ENCODE assay signal across 14 cellular contexts in genomic region chr20:38973546-38974120, GRCh38. TPM values are rescaled to one million over a fixed set of nuclear protein-coding genes. Genes with fewer than 3 reads are reported as not detected.
DNase-seq lines count a peak whose midpoint lies in the region; TF ChIP-seq lines count a peak whose summit lies in the region.
"Had no signal": no experiment of that assay in that cellular context is flagged by ENCODE, and none has a peak within 500 bp of the region (broad histone marks: within the 10 kb centered on the region; RNA-seq: fewer than 3 reads in every experiment).

No MANE protein-coding gene starts in this region.

- no peak overlapping the region for H3K27ac Mint-ChIP-seq in activated CD4-positive, alpha-beta memory T cell treated with anti-CD3 and anti-CD28 coated beads for 36 hours
- H3K27ac Mint-ChIP-seq: activated T-helper 1 cell treated with anti-CD3 and anti-CD28 coated beads, Interleukin-12 subunit alpha, Interleukin-12 subunit beta, Interleukin-2, Interleukin-4 antibody, amounts not matched to agents 30 ng/mL and 10 ng/mL and 1 ng/mL, durations not matched to agents 14 hours and 24 hours and 36 hours; dendritic cell treated with granulocyte-macrophage colony-stimulating factor and Interleukin-4, amounts not matched to agents 40 ng/mL and 50 ng/mL, for 4 days had no signal

- H3K4me3 Mint-ChIP-seq in activated CD4-positive, alpha-beta memory T cell treated with anti-CD3 and anti-CD28 coated beads for 36 hours: no peak overlapping the region
- H3K4me3 Mint-ChIP-seq: activated T-helper 1 cell treated with anti-CD3 and anti-CD28 coated beads, Interleukin-12 subunit alpha, Interleukin-12 subunit beta, Interleukin-2, Interleukin-4 antibody, amounts not matched to agents 30 ng/mL and 10 ng/mL and 1 ng/mL, durations not matched to agents 14 hours and 24 hours and 36 hours; dendritic cell treated with granulocyte-macrophage colony-stimulating factor and Interleukin-4, amounts not matched to agents 40 ng/mL and 50 ng/mL, for 4 days had no signal

- in situ Hi-C loops in KBM-7 (cut with MboI; ENCODE audit: low pct_unique_long_range_greater_than_20kb, low sequenced_read_pairs): no loop called here

- peaks cover 7% of the 10 kb centered on the region for H3K4me1 Mint-ChIP-seq in activated CD4-positive, alpha-beta memory T cell treated with anti-CD3 and anti-CD28 coated beads for 36 hours (ENCODE audit: low read depth)

- H3K27me3 Mint-ChIP-seq in activated CD4-positive, alpha-beta memory T cell treated with anti-CD3 and anti-CD28 coated beads for 36 hours: no peaks in the 10 kb centered on the region
- H3K27me3 Mint-ChIP-seq: dendritic cell treated with granulocyte-macrophage colony-stimulating factor and Interleukin-4, amounts not matched to agents 40 ng/mL and 50 ng/mL, for 4 days had no signal

- peak overlapping the region; percentile 12; the same call in 1 of the 2 replicates for H3K4me3 ChIP-seq in AG04449 (ENCODE audit: low read depth, low read length)
- H3K4me3 ChIP-seq in choroid plexus epithelial cell (ENCODE audit: low read depth, low read length): no peak overlapping the region

- intact Hi-C loops in activated CD4-positive, alpha-beta memory T cell treated with anti-CD3 and anti-CD28 coated beads for 36 hours (cut with micrococcal nuclease): loop anchor here (2.0 kb wide), 1 partner anchor 45 kb away; no protein-coding TSS in a partner anchor

- DNase-seq in AG04449 (ENCODE audit: low read depth, low spot score) (no peak), NCI-H1105 treated with DMSO at 0.1 percent for 48 hours (lab: John Stamatoyannopoulos, UW) (peak; percentile 67), choroid plexus epithelial cell (ENCODE audit: low read depth) (peak; percentile 70), hepatic stellate cell (ENCODE audit: low spot score) (peak; percentile 27), hippocampal formation (lab: John Stamatoyannopoulos, UW) (no peak), KBM-7 (no peak)
- no peak for DNase-seq in activated CD4-positive, alpha-beta memory T cell treated with anti-CD3 and anti-CD28 coated beads for 36 hours
- DNase-seq in activated CD4-positive, alpha-beta T cell treated with anti-CD3 and anti-CD28 coated beads for 4 hours: no peak
- DNase-seq: NCI-H1092, NCI-H526, SIG-M5, trophoblast cell had no signal

- no peaks in the 10 kb centered on the region for H3K9me3 Mint-ChIP-seq in activated CD4-positive, alpha-beta memory T cell treated with anti-CD3 and anti-CD28 coated beads for 36 hours
- H3K9me3 Mint-ChIP-seq: activated T-helper 1 cell treated with anti-CD3 and anti-CD28 coated beads, Interleukin-12 subunit alpha, Interleukin-12 subunit beta, Interleukin-2, Interleukin-4 antibody, amounts not matched to agents 30 ng/mL and 10 ng/mL and 1 ng/mL, durations not matched to agents 14 hours and 24 hours and 36 hours; dendritic cell treated with granulocyte-macrophage colony-stimulating factor and Interleukin-4, amounts not matched to agents 40 ng/mL and 50 ng/mL, for 4 days had no signal

- CTCF ChIA-PET in AG04449 (lab: Yijun Ruan, JAX): interaction anchor here (1.1 to 2.2 kb wide), 5 partner anchors 10 to 75 kb away, joined by 3 to 9 read pairs (median 4); partner anchors contain the start of gene DHX35
- CTCF ChIA-PET in activated CD4-positive, alpha-beta memory T cell treated with anti-CD3 and anti-CD28 coated beads for 36 hours (lab: Charles Lee): interaction anchor here (1.4 kb wide), 2 partner anchors 75 to 325 kb away, joined by 3 to 4 read pairs; no protein-coding TSS in a partner anchor

- H3K36me3 Mint-ChIP-seq in activated CD4-positive, alpha-beta memory T cell treated with anti-CD3 and anti-CD28 coated beads for 36 hours: peaks cover 18% of the 10 kb centered on the region

- TF ChIP-seq CTCF in AG04449 (IDR thresholded peaks at IDR 0.05; ENCODE audit: insufficient read depth, low read length, missing control alignments) (no peak), choroid plexus epithelial cell (conservative IDR thresholded peaks at IDR 0.05; ENCODE audit: low read depth, low read length) (no peak)

- POLR2A ChIA-PET in AG04449 (lab: Yijun Ruan, JAX): no interaction called here
- POLR2A ChIA-PET in activated CD4-positive, alpha-beta memory T cell treated with anti-CD3 and anti-CD28 coated beads for 36 hours (lab: Charles Lee): no interaction called here

RNA-seq across cellular contexts. Expression of gene DHX35, which starts 11.5 kb away (rescaled TPM):
- 1 to 10 TPM; 7.7 to 8.3 TPM for total RNA-seq in activated CD4-positive, alpha-beta memory T cell treated with anti-CD3 and anti-CD28 coated beads for 36 hours

RNA-seq across cellular contexts. Expression of gene FAM83D, which starts 47.4 kb away (rescaled TPM):
- 10 to 100 TPM; 11.1 to 11.2 TPM for total RNA-seq in activated CD4-positive, alpha-beta memory T cell treated with anti-CD3 and anti-CD28 coated beads for 36 hours

Comparison
In these comparisons a context has a peak if more than half of its experiments do, and no peak if none do; other contexts are left out.
1. DNase-seq: peak in NCI-H1105 treated with DMSO at 0.1 percent for 48 hours (single experiment), choroid plexus epithelial cell (single experiment) and hepatic stellate cell (single experiment); none in AG04449 (single experiment), hippocampal formation (0 of 2), activated CD4-positive, alpha-beta memory T cell treated with anti-CD3 and anti-CD28 coated beads for 36 hours (single experiment), KBM-7 (single experiment) and activated CD4-positive, alpha-beta T cell treated with anti-CD3 and anti-CD28 coated beads for 4 hours (0 of 2).